ENCODE assay signal across 24 cellular contexts in the genomic region with DNA sequence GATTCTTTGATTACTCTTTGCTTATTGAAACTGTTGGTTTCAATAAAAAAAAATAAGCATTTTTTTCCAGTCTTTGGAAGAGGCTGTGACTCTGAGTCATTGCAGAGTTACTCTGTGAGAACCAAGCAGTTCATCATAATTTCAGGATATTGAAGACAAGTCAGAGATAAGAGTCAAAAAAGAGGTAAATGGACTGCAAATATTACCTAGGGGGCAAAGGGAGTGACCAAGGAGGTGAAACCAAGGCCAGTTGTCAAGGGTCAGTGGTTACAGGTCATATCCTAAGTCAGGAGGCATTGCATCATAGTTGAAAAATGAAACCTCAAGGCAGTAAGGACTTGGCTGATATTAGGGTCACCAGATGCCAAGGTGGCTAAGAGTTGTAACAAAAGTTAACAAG.
DNase-seq lines count a peak whose midpoint lies in the region; ATAC-seq, FAIRE-seq and TF ChIP-seq lines count a peak whose summit lies in the region.
"Had no signal": no experiment of that assay in that cellular context is flagged by ENCODE, and none has a peak within 500 bp of the region (broad histone marks: within the 10 kb centered on the region; RNA-seq: fewer than 3 reads in every experiment).

No MANE protein-coding gene starts in this region.

- DNase-seq in A549 (ENCODE audit: low read depth in 1 of 2, low spot score in 1 of 2) = no peak
- peak; percentile 12 for DNase-seq in LHCN-M2 (ENCODE audit: low read depth)
- DNase-seq in fibroblast of gingiva (ENCODE audit: low read depth) = peak; percentile 16
- no peak for DNase-seq in dedifferentiated amniotic fluid mesenchymal stem cell (ENCODE audit: extremely low spot score)
- no peak for DNase-seq in GM20000 (ENCODE audit: low spot score)
- DNase-seq: ACHN; activated CD4-positive, CD25-positive, alpha-beta regulatory T cell; activated T-cell treated with anti-CD3 and anti-CD28 coated beads, Interleukin-2, amount 50 U/mL, for 72 hours; CD4-positive, CD25-positive, alpha-beta regulatory T cell; DMS79 treated with DMSO at 0.1 percent for 48 hours; effector CD8-positive, alpha-beta T cell; esophagus squamous epithelium; KBM-7; kidney glomerular epithelial cell; NCI-H526 treated with DMSO at 0.1 percent for 48 hours; stimulated activated CD4-positive, alpha-beta T cell treated with anti-CD3 and anti-CD28 coated beads, Interleukin-15, amount 100 ng/mL, for 24 hours; transverse colon had no signal

- no peak overlapping the region for H3K9ac ChIP-seq in liver (ENCODE audit: low read depth in 1 of 2, low read length in 2 of 2)
- H3K9ac ChIP-seq: neural progenitor cell had no signal

- TF ChIP-seq CTCF in A549 (IDR thresholded peaks at IDR 0.05) = no peak
- no peak for TF ChIP-seq CTCF in liver (IDR thresholded peaks at IDR 0.05; ENCODE audit: low read depth, low read length, missing input control)
- TF ChIP-seq CTCF in GM20000 (IDR thresholded peaks at IDR 0.05; ENCODE audit: extremely low read depth, missing control alignments) = no peak

- TF ChIP-seq RAD21 in A549 (conservative IDR thresholded peaks at IDR 0.05 in 1 of 2, IDR thresholded peaks at IDR 0.05 in 1 of 2) (no peak), liver (IDR thresholded peaks at IDR 0.05) (no peak)

- no peak for TF ChIP-seq POLR2A in A549 (IDR thresholded peaks at IDR 0.05; ENCODE audit: low read length)

- ATAC-seq in A549 (no peak), GM21526 (IDR thresholded peaks at IDR 0.05; ENCODE audit: low FRiP score, unreplicated experiment) (no peak), GM18868 (IDR thresholded peaks at IDR 0.05; ENCODE audit: unreplicated experiment) (no peak)
- ATAC-seq: activated T-cell treated with anti-CD3 and anti-CD28 coated beads, Interleukin-2, amount 50 U/mL, for 72 hours; stimulated activated memory B cell treated with anti-CD40 and anti-IgM and Interleukin-4, amounts not matched to agents 10 μg/mL and 1 μg/mL and 100 μg/mL, for 72 hours had no signal

- POLR2A ChIA-PET in A549 (lab: Yijun Ruan, JAX) = no interaction called here

- no peaks in the 10 kb centered on the region for H3K27me3 ChIP-seq in liver (ENCODE audit: control insufficient read depth in 4 of 4, insufficient read depth in 4 of 4, low read length in 3 of 4)
- H3K27me3 ChIP-seq: esophagus squamous epithelium, neural progenitor cell, transverse colon had no signal

- no peak for FAIRE-seq in A549 (lab: Jason Lieb, UNC)
- FAIRE-seq: bronchial epithelial cell, GM18507 had no signal

- H3K4me3 ChIP-seq in A549 (no peak overlapping the region), liver (ENCODE audit: low read depth in 1 of 3, low read length in 3 of 3) (no peak overlapping the region)
- H3K4me3 ChIP-seq: esophagus squamous epithelium, neural progenitor cell, transverse colon had no signal

- peaks cover 12% of the 10 kb centered on the region; the same call in 1 of the 3 replicates for H3K4me1 ChIP-seq in A549
- peaks cover 0 to 14% (median 7%) of the 10 kb centered on the region in 4 donors for H3K4me1 ChIP-seq in liver (ENCODE audit: control insufficient read depth in 4 of 4, insufficient read depth in 4 of 4, low read length in 3 of 4)
- H3K4me1 ChIP-seq: esophagus squamous epithelium, neural progenitor cell had no signal

- H3K9me3 ChIP-seq in A549 (no peaks in the 10 kb centered on the region), liver (ENCODE audit: control insufficient read depth in 4 of 4, low read length in 3 of 4) (no peaks in the 10 kb centered on the region)
- H3K9me3 ChIP-seq: esophagus squamous epithelium had no signal

- no peaks in the 10 kb centered on the region for H3K36me3 ChIP-seq in liver (ENCODE audit: control insufficient read depth in 4 of 4, insufficient read depth in 3 of 4, low read depth in 1 of 4, low read length in 3 of 4)
- H3K36me3 ChIP-seq: esophagus squamous epithelium, neural progenitor cell, transverse colon had no signal

- no peak for TF ChIP-seq EP300 in A549 (IDR thresholded peaks at IDR 0.05)

- CTCF ChIA-PET in A549 (lab: Yijun Ruan, JAX) = no interaction called here

- peak overlapping the region in 1 of 2 experiments; percentile 68; a peak in 2 of 6 replicates for H3K27ac ChIP-seq in A549
- no peak overlapping the region for H3K27ac ChIP-seq in liver (ENCODE audit: low read depth in 1 of 2, low read length in 2 of 2)
- H3K27ac ChIP-seq: esophagus squamous epithelium, neural progenitor cell had no signal

- peak overlapping the region; percentile 13; the same call in 1 of the 3 replicates for H3K4me2 ChIP-seq in A549
- H3K4me2 ChIP-seq: neural progenitor cell had no signal

TF ChIP-seq in A549, 52 proteins besides CTCF, POLR2A, EP300 and RAD21:
- TF ChIP-seq RARB (CRISPR knock-in tag; IDR thresholded peaks at IDR 0.05) (no peak), CEBPB (IDR thresholded peaks at IDR 0.05) (0 out of 4 replicates have a peak, but pooled peaks of 1 of the 2 experiments have one; percentile 20), JUNB (IDR thresholded peaks at IDR 0.05) (0 out of 2 replicates have a peak, but pooled peaks have one; percentile 24)

TF ChIP-seq in liver, 16 proteins besides CTCF, POLR2A, EP300 and RAD21:
- TF ChIP-seq HNF4A (conservative IDR thresholded peaks at IDR 0.05) = peak; percentile 28 to 45
- TF ChIP-seq, protein P1, sequence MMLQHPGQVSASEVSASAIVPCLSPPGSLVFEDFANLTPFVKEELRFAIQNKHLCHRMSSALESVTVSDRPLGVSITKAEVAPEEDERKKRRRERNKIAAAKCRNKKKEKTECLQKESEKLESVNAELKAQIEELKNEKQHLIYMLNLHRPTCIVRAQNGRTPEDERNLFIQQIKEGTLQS (IDR thresholded peaks at IDR 0.05) = no peak
- no peak for TF ChIP-seq GABPA (IDR thresholded peaks at IDR 0.05 in 1 of 2, conservative IDR thresholded peaks at IDR 0.05 in 1 of 2)
- TF ChIP-seq NR2F2 (IDR thresholded peaks at IDR 0.05) = peak; percentile 78
- TF ChIP-seq RXRA (IDR thresholded peaks at IDR 0.05) = peak; percentile 25 to 64
- TF ChIP-seq, protein P2, sequence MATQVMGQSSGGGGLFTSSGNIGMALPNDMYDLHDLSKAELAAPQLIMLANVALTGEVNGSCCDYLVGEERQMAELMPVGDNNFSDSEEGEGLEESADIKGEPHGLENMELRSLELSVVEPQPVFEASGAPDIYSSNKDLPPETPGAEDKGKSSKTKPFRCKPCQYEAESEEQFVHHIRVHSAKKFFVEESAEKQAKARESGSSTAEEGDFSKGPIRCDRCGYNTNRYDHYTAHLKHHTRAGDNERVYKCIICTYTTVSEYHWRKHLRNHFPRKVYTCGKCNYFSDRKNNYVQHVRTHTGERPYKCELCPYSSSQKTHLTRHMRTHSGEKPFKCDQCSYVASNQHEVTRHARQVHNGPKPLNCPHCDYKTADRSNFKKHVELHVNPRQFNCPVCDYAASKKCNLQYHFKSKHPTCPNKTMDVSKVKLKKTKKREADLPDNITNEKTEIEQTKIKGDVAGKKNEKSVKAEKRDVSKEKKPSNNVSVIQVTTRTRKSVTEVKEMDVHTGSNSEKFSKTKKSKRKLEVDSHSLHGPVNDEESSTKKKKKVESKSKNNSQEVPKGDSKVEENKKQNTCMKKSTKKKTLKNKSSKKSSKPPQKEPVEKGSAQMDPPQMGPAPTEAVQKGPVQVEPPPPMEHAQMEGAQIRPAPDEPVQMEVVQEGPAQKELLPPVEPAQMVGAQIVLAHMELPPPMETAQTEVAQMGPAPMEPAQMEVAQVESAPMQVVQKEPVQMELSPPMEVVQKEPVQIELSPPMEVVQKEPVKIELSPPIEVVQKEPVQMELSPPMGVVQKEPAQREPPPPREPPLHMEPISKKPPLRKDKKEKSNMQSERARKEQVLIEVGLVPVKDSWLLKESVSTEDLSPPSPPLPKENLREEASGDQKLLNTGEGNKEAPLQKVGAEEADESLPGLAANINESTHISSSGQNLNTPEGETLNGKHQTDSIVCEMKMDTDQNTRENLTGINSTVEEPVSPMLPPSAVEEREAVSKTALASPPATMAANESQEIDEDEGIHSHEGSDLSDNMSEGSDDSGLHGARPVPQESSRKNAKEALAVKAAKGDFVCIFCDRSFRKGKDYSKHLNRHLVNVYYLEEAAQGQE (IDR thresholded peaks at IDR 0.05) = no peak
- no peak for TF ChIP-seq JUND (IDR thresholded peaks at IDR 0.05)
- TF ChIP-seq, protein P3, sequence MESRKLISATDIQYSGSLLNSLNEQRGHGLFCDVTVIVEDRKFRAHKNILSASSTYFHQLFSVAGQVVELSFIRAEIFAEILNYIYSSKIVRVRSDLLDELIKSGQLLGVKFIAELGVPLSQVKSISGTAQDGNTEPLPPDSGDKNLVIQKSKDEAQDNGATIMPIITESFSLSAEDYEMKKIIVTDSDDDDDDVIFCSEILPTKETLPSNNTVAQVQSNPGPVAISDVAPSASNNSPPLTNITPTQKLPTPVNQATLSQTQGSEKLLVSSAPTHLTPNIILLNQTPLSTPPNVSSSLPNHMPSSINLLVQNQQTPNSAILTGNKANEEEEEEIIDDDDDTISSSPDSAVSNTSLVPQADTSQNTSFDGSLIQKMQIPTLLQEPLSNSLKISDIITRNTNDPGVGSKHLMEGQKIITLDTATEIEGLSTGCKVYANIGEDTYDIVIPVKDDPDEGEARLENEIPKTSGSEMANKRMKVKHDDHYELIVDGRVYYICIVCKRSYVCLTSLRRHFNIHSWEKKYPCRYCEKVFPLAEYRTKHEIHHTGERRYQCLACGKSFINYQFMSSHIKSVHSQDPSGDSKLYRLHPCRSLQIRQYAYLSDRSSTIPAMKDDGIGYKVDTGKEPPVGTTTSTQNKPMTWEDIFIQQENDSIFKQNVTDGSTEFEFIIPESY (IDR thresholded peaks at IDR 0.05) = no peak
- TF ChIP-seq EGR1 (IDR thresholded peaks at IDR 0.05; ENCODE audit: low read depth in 2 of 2) = no peak
- no peak for TF ChIP-seq YY1 (IDR thresholded peaks at IDR 0.05)

Comparison
In these comparisons a context has a peak if more than half of its experiments do, and no peak if none do; other contexts are left out.
1. DNase-seq: peak in LHCN-M2 (single experiment) and fibroblast of gingiva (single experiment); none in A549 (0 of 2), dedifferentiated amniotic fluid mesenchymal stem cell (single experiment) and GM20000 (single experiment).